ENCODE assay signal across 15 cellular contexts in genomic region chr20:3553663-3554062, GRCh38.
A peak's percentile ranks its signal among the peaks of the same experiment; 100 is the strongest.
DNase-seq lines count a peak whose midpoint lies in the region; ATAC-seq, FAIRE-seq and TF ChIP-seq lines count a peak whose summit lies in the region.
"Had no signal": no experiment of that assay in that cellular context is flagged by ENCODE, and none has a peak within 500 bp of the region (broad histone marks: within the 10 kb centered on the region; RNA-seq: fewer than 3 reads in every experiment).

No MANE protein-coding gene starts in this region.

- H3K27ac ChIP-seq in pancreas, result peak overlapping the region in 1 of 4 donors; percentile 44

- H3K4me1 ChIP-seq in pancreas, result peaks cover 0 to 25% (median 17%) of the 10 kb centered on the region in 3 donors
- H3K4me1 ChIP-seq: Caco-2 had no signal

- H3K4me1 Mint-ChIP-seq in stimulated activated naive CD8-positive, alpha-beta T cell treated with anti-CD3 and anti-CD28 coated beads, Interleukin-15, Interleukin-2, amounts not matched to agents 100 ng/mL and 50 ng/mL, for 24 hours (ENCODE audit: low read depth), result peaks cover 13% of the 10 kb centered on the region
- no peaks in the 10 kb centered on the region for H3K4me1 Mint-ChIP-seq in activated T-helper 1 cell treated with anti-CD3 and anti-CD28 coated beads, Interleukin-12 subunit alpha, Interleukin-12 subunit beta, Interleukin-2, Interleukin-4 antibody, amounts not matched to agents 30 ng/mL and 10 ng/mL and 1 ng/mL, durations not matched to agents 14 hours and 24 hours and 36 hours (ENCODE audit: low read depth)
- H3K4me1 Mint-ChIP-seq in activated T-cell treated with anti-CD3 and anti-CD28 coated beads, Interleukin-2, amount 50 U/mL, for 72 hours (ENCODE audit: low read depth), result no peaks in the 10 kb centered on the region
- H3K4me1 Mint-ChIP-seq: CD8-positive, alpha-beta memory T cell had no signal

- ATAC-seq in stimulated activated naive CD8-positive, alpha-beta T cell treated with anti-CD3 and anti-CD28 coated beads, Interleukin-15, Interleukin-2, amounts not matched to agents 100 U/mL and 50 U/mL, for 24 hours, result no peak
- peak; percentile 57 for ATAC-seq in left lobe of liver
- ATAC-seq in pancreas, result peak; percentile 78 to 88 (median 79)
- ATAC-seq in activated CD4-positive, CD25-positive, alpha-beta regulatory T cell treated with anti-CD3 and anti-CD28 coated beads, Interleukin-2, amount 50 U/mL, for 24 hours, result no peak
- no peak for ATAC-seq in activated T-cell treated with anti-CD3 and anti-CD28 coated beads, Interleukin-2, amount 50 U/mL, for 72 hours (replicated peaks in 1 of 2)

- 32 to 47% methylated on average over 3 of the region's 3 CpGs for WGBS in pancreas, 2 donors

- H3K36me3 ChIP-seq in pancreas, result no peaks in the 10 kb centered on the region
- H3K36me3 ChIP-seq: HAP-1 had no signal

- intact Hi-C loops in pancreas (cut with DNase I), result no loop called here
- intact Hi-C loops in activated T-helper 1 cell treated with anti-CD3 and anti-CD28 coated beads, Interleukin-12 subunit alpha, Interleukin-12 subunit beta, Interleukin-2, Interleukin-4 antibody, amounts not matched to agents 30 ng/mL and 10 ng/mL and 1 ng/mL, durations not matched to agents 14 hours and 24 hours and 36 hours (cut with micrococcal nuclease), result no loop called here

- H3K36me3 Mint-ChIP-seq in stimulated activated naive CD8-positive, alpha-beta T cell treated with anti-CD3 and anti-CD28 coated beads, Interleukin-15, Interleukin-2, amounts not matched to agents 100 ng/mL and 50 ng/mL, for 24 hours (ENCODE audit: low read depth), result peaks cover 23% of the 10 kb centered on the region
- H3K36me3 Mint-ChIP-seq in activated T-helper 1 cell treated with anti-CD3 and anti-CD28 coated beads, Interleukin-12 subunit alpha, Interleukin-12 subunit beta, Interleukin-2, Interleukin-4 antibody, amounts not matched to agents 30 ng/mL and 10 ng/mL and 1 ng/mL, durations not matched to agents 14 hours and 24 hours and 36 hours (ENCODE audit: low read depth), result peaks cover 5% of the 10 kb centered on the region
- H3K36me3 Mint-ChIP-seq in activated T-cell treated with anti-CD3 and anti-CD28 coated beads, Interleukin-2, amount 50 U/mL, for 72 hours (ENCODE audit: insufficient read depth in 2 of 2), result no peaks in the 10 kb centered on the region

- no peaks in the 10 kb centered on the region for H3K9me3 ChIP-seq in pancreas
- H3K9me3 ChIP-seq: Caco-2, HAP-1 had no signal

- no peak overlapping the region for H3K4me3 ChIP-seq in pancreas
- H3K4me3 ChIP-seq: HAP-1 had no signal

- FAIRE-seq in pancreas (lab: Jason Lieb, UNC), result no peak
- FAIRE-seq: GM12892, H1 had no signal

- no peak overlapping the region for H3K4me3 Mint-ChIP-seq in stimulated activated naive CD8-positive, alpha-beta T cell treated with anti-CD3 and anti-CD28 coated beads, Interleukin-15, Interleukin-2, amounts not matched to agents 100 ng/mL and 50 ng/mL, for 24 hours
- no peak overlapping the region for H3K4me3 Mint-ChIP-seq in activated T-helper 1 cell treated with anti-CD3 and anti-CD28 coated beads, Interleukin-12 subunit alpha, Interleukin-12 subunit beta, Interleukin-2, Interleukin-4 antibody, amounts not matched to agents 30 ng/mL and 10 ng/mL and 1 ng/mL, durations not matched to agents 14 hours and 24 hours and 36 hours
- no peak overlapping the region for H3K4me3 Mint-ChIP-seq in activated T-cell treated with anti-CD3 and anti-CD28 coated beads, Interleukin-2, amount 50 U/mL, for 72 hours
- H3K4me3 Mint-ChIP-seq: CD14-positive monocyte; CD8-positive, alpha-beta memory T cell had no signal

- no peaks in the 10 kb centered on the region for H3K27me3 ChIP-seq in pancreas

- no peaks in the 10 kb centered on the region for H3K27me3 Mint-ChIP-seq in stimulated activated naive CD8-positive, alpha-beta T cell treated with anti-CD3 and anti-CD28 coated beads, Interleukin-15, Interleukin-2, amounts not matched to agents 100 ng/mL and 50 ng/mL, for 24 hours
- H3K27me3 Mint-ChIP-seq in activated T-helper 1 cell treated with anti-CD3 and anti-CD28 coated beads, Interleukin-12 subunit alpha, Interleukin-12 subunit beta, Interleukin-2, Interleukin-4 antibody, amounts not matched to agents 30 ng/mL and 10 ng/mL and 1 ng/mL, durations not matched to agents 14 hours and 24 hours and 36 hours (ENCODE audit: insufficient read depth), result no peaks in the 10 kb centered on the region
- no peaks in the 10 kb centered on the region for H3K27me3 Mint-ChIP-seq in activated T-cell treated with anti-CD3 and anti-CD28 coated beads, Interleukin-2, amount 50 U/mL, for 72 hours (ENCODE audit: low read depth)
- H3K27me3 Mint-ChIP-seq: CD8-positive, alpha-beta memory T cell had no signal

- TF ChIP-seq CTCF in pancreas (IDR thresholded peaks at IDR 0.05), result no peak

- H3K9me3 Mint-ChIP-seq in stimulated activated naive CD8-positive, alpha-beta T cell treated with anti-CD3 and anti-CD28 coated beads, Interleukin-15, Interleukin-2, amounts not matched to agents 100 ng/mL and 50 ng/mL, for 24 hours, result no peaks in the 10 kb centered on the region
- H3K9me3 Mint-ChIP-seq in activated T-helper 1 cell treated with anti-CD3 and anti-CD28 coated beads, Interleukin-12 subunit alpha, Interleukin-12 subunit beta, Interleukin-2, Interleukin-4 antibody, amounts not matched to agents 30 ng/mL and 10 ng/mL and 1 ng/mL, durations not matched to agents 14 hours and 24 hours and 36 hours, result no peaks in the 10 kb centered on the region
- H3K9me3 Mint-ChIP-seq in activated T-cell treated with anti-CD3 and anti-CD28 coated beads, Interleukin-2, amount 50 U/mL, for 72 hours, result no peaks in the 10 kb centered on the region
- H3K9me3 Mint-ChIP-seq: CD14-positive monocyte; CD8-positive, alpha-beta memory T cell had no signal

- H3K27ac Mint-ChIP-seq in stimulated activated naive CD8-positive, alpha-beta T cell treated with anti-CD3 and anti-CD28 coated beads, Interleukin-15, Interleukin-2, amounts not matched to agents 100 ng/mL and 50 ng/mL, for 24 hours, result peak overlapping the region; percentile 9
- H3K27ac Mint-ChIP-seq in activated T-helper 1 cell treated with anti-CD3 and anti-CD28 coated beads, Interleukin-12 subunit alpha, Interleukin-12 subunit beta, Interleukin-2, Interleukin-4 antibody, amounts not matched to agents 30 ng/mL and 10 ng/mL and 1 ng/mL, durations not matched to agents 14 hours and 24 hours and 36 hours, result no peak overlapping the region
- H3K27ac Mint-ChIP-seq in activated T-cell treated with anti-CD3 and anti-CD28 coated beads, Interleukin-2, amount 50 U/mL, for 72 hours, result no peak overlapping the region
- H3K27ac Mint-ChIP-seq: CD8-positive, alpha-beta memory T cell had no signal

- no peak for DNase-seq in stimulated activated naive CD8-positive, alpha-beta T cell treated with anti-CD3 and anti-CD28 coated beads, Interleukin-15, Interleukin-2, amounts not matched to agents 100 U/mL and 50 U/mL, for 24 hours
- DNase-seq in left lobe of liver (ENCODE audit: low spot score) (no peak), pancreas (no peak)
- DNase-seq in activated T-helper 1 cell treated with anti-CD3 and anti-CD28 coated beads, Interleukin-12 subunit alpha, Interleukin-12 subunit beta, Interleukin-2, Interleukin-4 antibody, amounts not matched to agents 30 ng/mL and 10 ng/mL and 1 ng/mL, durations not matched to agents 14 hours and 24 hours and 36 hours (ENCODE audit: low spot score), result no peak
- DNase-seq in activated T-cell treated with anti-CD3 and anti-CD28 coated beads, Interleukin-2, amount 50 U/mL, for 72 hours, result no peak
- DNase-seq: Caco-2; CD8-positive, alpha-beta memory T cell; DND-41; GDM1 had no signal

Comparison
In these comparisons a context has a peak if more than half of its experiments do, and no peak if none do; other contexts are left out.
1. ATAC-seq: peak in left lobe of liver (single experiment) and pancreas (4 of 4); none in stimulated activated naive CD8-positive, alpha-beta T cell treated with anti-CD3 and anti-CD28 coated beads, Interleukin-15, Interleukin-2, amounts not matched to agents 100 U/mL and 50 U/mL, for 24 hours (single experiment), activated CD4-positive, CD25-positive, alpha-beta regulatory T cell treated with anti-CD3 and anti-CD28 coated beads, Interleukin-2, amount 50 U/mL, for 24 hours (0 of 2) and activated T-cell treated with anti-CD3 and anti-CD28 coated beads, Interleukin-2, amount 50 U/mL, for 72 hours (0 of 2).